8 cellular contexts compared by ENCODE assay signal in genomic region chr17:42520540-42520951, GRCh38. TPM values are rescaled to one million over a fixed set of nuclear protein-coding genes. Genes with fewer than 3 reads are reported as not detected.
DNase-seq lines count a peak whose midpoint lies in the region; ATAC-seq and TF ChIP-seq lines count a peak whose summit lies in the region.

No MANE protein-coding gene starts in this region.

- TSS peak; percentile 61 for BruUV-seq in Panc1 (replicated peaks; lab: Mats Ljungman, UMichigan)

- H3K36me3 ChIP-seq in Panc1 (ENCODE audit: control insufficient read depth, insufficient read depth, low read length) (no peaks in the 10 kb centered on the region), esophagus (ENCODE audit: control insufficient read depth in 2 of 2, insufficient read depth in 2 of 2, low read length in 1 of 2) (peaks cover 5 to 12% of the 10 kb centered on the region in 2 donors)

- ATAC-seq in Panc1 (no peak), sciatic nerve (peak; percentile 0), HG03196 (IDR thresholded peaks at IDR 0.05; ENCODE audit: unreplicated experiment) (no peak)

- H3K27me3 ChIP-seq in Panc1 (ENCODE audit: control insufficient read depth, insufficient read depth, low read length) (no peaks in the 10 kb centered on the region), esophagus (ENCODE audit: control insufficient read depth in 1 of 2, insufficient read depth in 2 of 2, low read length in 2 of 2) (no peaks in the 10 kb centered on the region)

- no peak overlapping the region for H3K4me3 ChIP-seq in GM12865 (ENCODE audit: low read depth, low read length)
- H3K4me3 ChIP-seq in Panc1 (ENCODE audit: low read depth in 2 of 2, low read length in 2 of 2) = no peak overlapping the region
- no peak overlapping the region for H3K4me3 ChIP-seq in esophagus (ENCODE audit: low read depth in 1 of 2, low read length in 2 of 2)

- POLR2A ChIA-PET in Panc1 (lab: Charles Lee) = interaction anchor here (0.5 kb wide), 2 partner anchors 252 to 255 kb away, joined by 3 read pairs; no protein-coding TSS in a partner anchor

- peaks cover 64% of the 10 kb centered on the region for H3K4me1 ChIP-seq in Panc1 (ENCODE audit: control insufficient read depth, insufficient read depth, low read length)
- peaks cover 4 to 25% of the 10 kb centered on the region in 2 donors for H3K4me1 ChIP-seq in esophagus (ENCODE audit: control insufficient read depth in 2 of 2, insufficient read depth in 2 of 2, low read length in 1 of 2)

- intact Hi-C loops in Panc1 (cut with micrococcal nuclease; ENCODE audit: unreplicated experiment) = loop anchor here (10.0 kb wide), 2 partner anchors 96 to 206 kb away; partner anchors contain the start of gene CAVIN1
- intact Hi-C loops in sciatic nerve (cut with DNase I) = no loop called here

- peak; percentile 24 for TF ChIP-seq CTCF in GM12865 (IDR thresholded peaks at IDR 0.05; ENCODE audit: insufficient read depth, low read depth, low read length, missing control alignments)
- peak; percentile 25; the same call in 1 of the 2 replicates for TF ChIP-seq CTCF in Panc1 (IDR thresholded peaks at IDR 0.05)

- CTCF ChIA-PET in Panc1 (lab: Charles Lee) = interaction anchor here (0.5 to 1.4 kb wide), 2 partner anchors 195 to 298 kb away, joined by 3 read pairs; no protein-coding TSS in a partner anchor

- peak overlapping the region; percentile 97 for H3K27ac ChIP-seq in Panc1 (ENCODE audit: low read length)
- peak overlapping the region; percentile 87 to 88 for H3K27ac ChIP-seq in esophagus (ENCODE audit: low read depth in 2 of 2, low read length in 1 of 2)

- in situ Hi-C loops in Panc1 (cut with HindIII; ENCODE audit: low pct_unique_long_range_greater_than_20kb, low sequenced_read_pairs) = no loop called here

- WGBS in esophagus, 2 donors = 51% methylated on average over 9 of the region's 9 CpGs

- no peak for DNase-seq in GM12865 (ENCODE audit: low read depth)
- DNase-seq in Panc1 (ENCODE audit: low read depth, low spot score) = no peak
- peak; percentile 74 for DNase-seq in sciatic nerve (ENCODE audit: low spot score)
- DNase-seq in NCI-H2196 treated with DMSO at 0.1 percent for 48 hours (lab: John Stamatoyannopoulos, UW; ENCODE audit: unreplicated experiment) = no peak
- no peak for DNase-seq in HuH-7 (ENCODE audit: low spot score)
- no peak for DNase-seq in NCI-H146 treated with DMSO at 0.1 percent for 48 hours (lab: John Stamatoyannopoulos, UW; ENCODE audit: unreplicated experiment)

- no peaks in the 10 kb centered on the region for H3K9me3 ChIP-seq in Panc1 (ENCODE audit: control insufficient read depth, insufficient read depth, low read depth, low read length)
- H3K9me3 ChIP-seq in esophagus (ENCODE audit: control insufficient read depth in 2 of 2, insufficient read depth in 1 of 2, low read depth in 1 of 2, low read length in 1 of 2) = no peaks in the 10 kb centered on the region

RNA-seq across cellular contexts. Expression of gene NAGLU, which starts 15.5 kb away (rescaled TPM):
- 33.5 TPM for total RNA-seq in Panc1 (2021; ENCODE audit: unreplicated experiment)
- polyA plus RNA-seq in Panc1 (2012; ENCODE audit: insufficient read length) = 26.0 TPM
- polyA plus RNA-seq in esophagus = 10 to 100 TPM; 17.6 to 18.8 TPM
- 28.8 TPM for total RNA-seq in sciatic nerve

RNA-seq across cellular contexts. Expression of gene HSD17B1, which starts 32.2 kb away (rescaled TPM):
- total RNA-seq in Panc1 (2021; ENCODE audit: unreplicated experiment) = 5.4 TPM
- 11.6 TPM for polyA plus RNA-seq in Panc1 (2012; ENCODE audit: insufficient read length)
- 1 to 10 TPM; 4.0 to 9.0 TPM for polyA plus RNA-seq in esophagus
- 2.4 TPM for total RNA-seq in sciatic nerve

RNA-seq across cellular contexts. Expression of gene COASY, which starts 41.4 kb away (rescaled TPM):
- total RNA-seq in Panc1 (2021; ENCODE audit: unreplicated experiment) = 76.7 TPM
- 71.8 TPM for polyA plus RNA-seq in Panc1 (2012; ENCODE audit: insufficient read length)
- 10 to 100 TPM; 58.2 to 62.1 TPM for polyA plus RNA-seq in esophagus
- 45.2 TPM for total RNA-seq in sciatic nerve

RNA-seq across cellular contexts. Expression of gene MLX, which starts 46.4 kb away (rescaled TPM):
- total RNA-seq in Panc1 (2021; ENCODE audit: unreplicated experiment) = 35.8 TPM
- 42.3 TPM for polyA plus RNA-seq in Panc1 (2012; ENCODE audit: insufficient read length)
- polyA plus RNA-seq in esophagus = 10 to 100 TPM; 36.8 to 38.3 TPM
- total RNA-seq in sciatic nerve = 26.6 TPM

RNA-seq across cellular contexts. Expression of gene PSMC3IP, which starts 57.0 kb away (rescaled TPM):
- 19.2 TPM for total RNA-seq in Panc1 (2021; ENCODE audit: unreplicated experiment)
- 9.5 TPM for polyA plus RNA-seq in Panc1 (2012; ENCODE audit: insufficient read length)
- polyA plus RNA-seq in esophagus = 1 to 10 TPM; 6.4 to 7.2 TPM
- 5.9 TPM for total RNA-seq in sciatic nerve
